ENCODE assay signal across 17 cellular contexts in the genomic region with DNA sequence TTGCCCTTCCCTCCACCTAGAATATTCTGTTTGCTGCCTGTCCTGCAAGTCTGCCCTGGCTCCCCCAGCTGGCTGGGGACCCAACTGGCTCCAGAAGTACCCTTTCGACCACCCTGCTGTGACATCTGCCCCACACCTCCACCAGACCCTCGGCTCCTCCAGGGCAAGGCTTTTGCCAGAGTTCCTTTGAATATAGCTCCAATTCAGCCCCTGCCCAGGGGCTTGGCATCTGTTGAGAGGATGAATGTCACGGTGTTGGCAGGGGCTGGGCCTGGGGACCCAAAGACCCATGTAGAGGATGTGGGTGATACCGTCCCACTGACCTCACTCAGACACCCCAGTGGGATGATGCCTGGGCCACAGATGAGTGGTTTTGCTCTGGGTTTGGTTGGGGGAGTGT. TPM values are rescaled to one million over a fixed set of nuclear protein-coding genes. Genes with fewer than 3 reads are reported as not detected.
DNase-seq lines count a peak whose midpoint lies in the region; ATAC-seq and TF ChIP-seq lines count a peak whose summit lies in the region.
"Had no signal": no experiment of that assay in that cellular context is flagged by ENCODE, and none has a peak within 500 bp of the region (broad histone marks: within the 10 kb centered on the region; RNA-seq: fewer than 3 reads in every experiment).

No MANE protein-coding gene starts in this region.

- H3K79me2 ChIP-seq in neural progenitor cell (ENCODE audit: low read depth) = no peaks in the 10 kb centered on the region

- H3K36me3 ChIP-seq in CD8-positive, alpha-beta T cell (ENCODE audit: insufficient read depth, low read length) = no peaks in the 10 kb centered on the region
- no peaks in the 10 kb centered on the region for H3K36me3 ChIP-seq in neural progenitor cell
- H3K36me3 ChIP-seq: tibial nerve had no signal

- no peak overlapping the region for H3K4me2 ChIP-seq in neural progenitor cell
- H3K4me2 ChIP-seq: PC-9 had no signal

- POLR2A ChIA-PET in CD8-positive, alpha-beta T cell (lab: Charles Lee) = interaction anchor here (1.0 to 10.0 kb wide), 7 partner anchors 7 to 81 kb away, joined by 3 to 214 read pairs (median 36); a partner anchor contains a TSS

- peaks cover 45% of the 10 kb centered on the region for H3K4me1 Mint-ChIP-seq in T-helper 1 cell treated with Interleukin-12 subunit alpha and Interleukin-12 subunit beta and Interleukin-4 antibody, amounts not matched to agents 30 μg/mL and 1 μg/mL, for 36 hours (ENCODE audit: low read depth)
- H3K4me1 Mint-ChIP-seq in CD8-positive, alpha-beta T cell (ENCODE audit: low read depth) = peaks cover 68% of the 10 kb centered on the region
- peaks cover 62% of the 10 kb centered on the region for H3K4me1 Mint-ChIP-seq in activated naive CD8-positive, alpha-beta T cell treated with anti-CD3 and anti-CD28 coated beads, Interleukin-2, amount 50 U/mL, for 24 hours
- H3K4me1 Mint-ChIP-seq in neural progenitor cell = peaks cover 19% of the 10 kb centered on the region

- peaks cover 40% of the 10 kb centered on the region for H3K36me3 Mint-ChIP-seq in T-helper 1 cell treated with Interleukin-12 subunit alpha and Interleukin-12 subunit beta and Interleukin-4 antibody, amounts not matched to agents 30 μg/mL and 1 μg/mL, for 36 hours (ENCODE audit: low read depth)
- peaks cover 41% of the 10 kb centered on the region for H3K36me3 Mint-ChIP-seq in CD8-positive, alpha-beta T cell
- peaks cover 2% of the 10 kb centered on the region for H3K36me3 Mint-ChIP-seq in activated naive CD8-positive, alpha-beta T cell treated with anti-CD3 and anti-CD28 coated beads, Interleukin-2, amount 50 U/mL, for 24 hours (ENCODE audit: low read depth)
- no peaks in the 10 kb centered on the region for H3K36me3 Mint-ChIP-seq in neural progenitor cell

- H3K27me3 ChIP-seq in CD8-positive, alpha-beta T cell (ENCODE audit: insufficient read depth, low read length) = no peaks in the 10 kb centered on the region
- peaks cover 12% of the 10 kb centered on the region for H3K27me3 ChIP-seq in neural progenitor cell

- H3K27ac ChIP-seq in CD8-positive, alpha-beta T cell (ENCODE audit: low read depth, low read length) = peak overlapping the region; percentile 49
- H3K27ac ChIP-seq in neural progenitor cell = no peak overlapping the region
- H3K27ac ChIP-seq: PC-9 had no signal

- peak overlapping the region; percentile 70 for H3K4me3 ChIP-seq in CD8-positive, alpha-beta T cell (ENCODE audit: low read depth, low read length)
- no peak overlapping the region for H3K4me3 ChIP-seq in neural progenitor cell
- H3K4me3 ChIP-seq: PC-9 had no signal

- no peaks in the 10 kb centered on the region for H3F3A ChIP-seq in neural progenitor cell (ENCODE audit: low read depth)

- TF ChIP-seq CTCF in CD8-positive, alpha-beta T cell (IDR thresholded peaks at IDR 0.05) = no peak
- TF ChIP-seq CTCF in neural progenitor cell (IDR thresholded peaks at IDR 0.05) = no peak

- H3K4me3 Mint-ChIP-seq in T-helper 1 cell treated with Interleukin-12 subunit alpha and Interleukin-12 subunit beta and Interleukin-4 antibody, amounts not matched to agents 30 μg/mL and 1 μg/mL, for 36 hours = peak overlapping the region; percentile 87
- peak overlapping the region; percentile 88 for H3K4me3 Mint-ChIP-seq in CD8-positive, alpha-beta T cell
- peak overlapping the region; percentile 70 for H3K4me3 Mint-ChIP-seq in activated naive CD8-positive, alpha-beta T cell treated with anti-CD3 and anti-CD28 coated beads, Interleukin-2, amount 50 U/mL, for 24 hours
- H3K4me3 Mint-ChIP-seq in neural progenitor cell = no peak overlapping the region

- H3K9ac ChIP-seq in neural progenitor cell = no peak overlapping the region

- no peaks in the 10 kb centered on the region for H4K20me1 ChIP-seq in neural progenitor cell (ENCODE audit: low read depth)

- intact Hi-C loops in CD8-positive, alpha-beta T cell (cut with DNase I, micrococcal nuclease) = no loop called here

- no peak overlapping the region for H2AFZ ChIP-seq in neural progenitor cell (replicated peaks)
- H2AFZ ChIP-seq: PC-9 had no signal

- H3K9me3 Mint-ChIP-seq in T-helper 1 cell treated with Interleukin-12 subunit alpha and Interleukin-12 subunit beta and Interleukin-4 antibody, amounts not matched to agents 30 μg/mL and 1 μg/mL, for 36 hours = no peaks in the 10 kb centered on the region
- H3K9me3 Mint-ChIP-seq in CD8-positive, alpha-beta T cell = peaks cover 3% of the 10 kb centered on the region
- H3K9me3 Mint-ChIP-seq in activated naive CD8-positive, alpha-beta T cell treated with anti-CD3 and anti-CD28 coated beads, Interleukin-2, amount 50 U/mL, for 24 hours = peaks cover 6% of the 10 kb centered on the region
- peaks cover 7% of the 10 kb centered on the region for H3K9me3 Mint-ChIP-seq in neural progenitor cell

- CTCF ChIA-PET in CD8-positive, alpha-beta T cell (lab: Charles Lee) = interaction anchor here (0.8 to 12.6 kb wide), 11 partner anchors 10 to 45 kb away, joined by 3 to 117 read pairs (median 3); a partner anchor contains a TSS

- peaks cover 67% of the 10 kb centered on the region for H3K4me1 ChIP-seq in CD8-positive, alpha-beta T cell (ENCODE audit: insufficient read depth, low read length)
- peaks cover 4% of the 10 kb centered on the region for H3K4me1 ChIP-seq in neural progenitor cell

- DNase-seq in T-helper 1 cell (no peak), neural progenitor cell (ENCODE audit: low spot score) (no peak), iPS-NIHi11 (ENCODE audit: low spot score) (no peak), NCI-H2227 treated with DMSO at 0.1 percent for 48 hours (lab: John Stamatoyannopoulos, UW) (no peak), NOMO-1 (lab: John Stamatoyannopoulos, UW; ENCODE audit: unreplicated experiment in 2 of 2) (no peak)
- DNase-seq in CD8-positive, alpha-beta T cell = peak in 1 of 7 experiments; percentile 16
- DNase-seq in activated naive CD8-positive, alpha-beta T cell treated with anti-CD3 and anti-CD28 coated beads, Interleukin-2, amount 50 U/mL, for 24 hours = no peak
- DNase-seq: activated CD4-positive, alpha-beta T cell treated with anti-CD3 and anti-CD28 coated beads for 4 hours; amygdala; NCI-H1694; NCI-H526 treated with DMSO at 0.1 percent for 48 hours; PC-9; stimulated activated CD4-positive, alpha-beta T cell treated with anti-CD3 and anti-CD28 coated beads, Interleukin-1b, Interleukin-23, amount 100 ng/mL, for 48 hours had no signal

- no peak for ATAC-seq in CD8-positive, alpha-beta T cell
- no peak for ATAC-seq in activated naive CD8-positive, alpha-beta T cell treated with anti-CD3 and anti-CD28 coated beads, Interleukin-2, amount 50 U/mL, for 24 hours

- no peaks in the 10 kb centered on the region for H3K9me3 ChIP-seq in CD8-positive, alpha-beta T cell (ENCODE audit: low read length)
- no peaks in the 10 kb centered on the region for H3K9me3 ChIP-seq in neural progenitor cell (ENCODE audit: low read depth)
- H3K9me3 ChIP-seq: tibial nerve had no signal

- H3K27me3 Mint-ChIP-seq in T-helper 1 cell treated with Interleukin-12 subunit alpha and Interleukin-12 subunit beta and Interleukin-4 antibody, amounts not matched to agents 30 μg/mL and 1 μg/mL, for 36 hours (ENCODE audit: low read depth) = peaks cover 37% of the 10 kb centered on the region
- no peaks in the 10 kb centered on the region for H3K27me3 Mint-ChIP-seq in CD8-positive, alpha-beta T cell (ENCODE audit: low read depth)
- H3K27me3 Mint-ChIP-seq in activated naive CD8-positive, alpha-beta T cell treated with anti-CD3 and anti-CD28 coated beads, Interleukin-2, amount 50 U/mL, for 24 hours = peaks cover 39% of the 10 kb centered on the region
- peaks cover 21% of the 10 kb centered on the region for H3K27me3 Mint-ChIP-seq in neural progenitor cell (ENCODE audit: insufficient read depth, low read depth)

- peak overlapping the region; percentile 62 for H3K27ac Mint-ChIP-seq in T-helper 1 cell treated with Interleukin-12 subunit alpha and Interleukin-12 subunit beta and Interleukin-4 antibody, amounts not matched to agents 30 μg/mL and 1 μg/mL, for 36 hours
- H3K27ac Mint-ChIP-seq in CD8-positive, alpha-beta T cell = peak overlapping the region; percentile 90
- peak overlapping the region; percentile 51 for H3K27ac Mint-ChIP-seq in activated naive CD8-positive, alpha-beta T cell treated with anti-CD3 and anti-CD28 coated beads, Interleukin-2, amount 50 U/mL, for 24 hours
- H3K27ac Mint-ChIP-seq in neural progenitor cell = peak overlapping the region; percentile 62

RNA-seq across cellular contexts. Expression of a gene that starts 4.0 kb away (rescaled TPM):
- total RNA-seq in CD8-positive, alpha-beta T cell = 10 to 100 TPM; 24.8 to 26.2 TPM
- total RNA-seq in neural progenitor cell (ENCODE audit: low replicate concordance) = not detected in 2 replicates
- total RNA-seq: A172, epithelial cell of proximal tubule, PC-9 had no signal

RNA-seq across cellular contexts. Expression of a gene that starts 6.8 kb away (rescaled TPM):
- total RNA-seq in CD8-positive, alpha-beta T cell = 100 to 1,000 TPM; 902 to 919 TPM
- total RNA-seq in neural progenitor cell (ENCODE audit: low replicate concordance) = 20.5 and 44.4 TPM in 2 replicates

RNA-seq across cellular contexts. Expression of a gene that starts 17.2 kb away (rescaled TPM):
- not detected for total RNA-seq in CD8-positive, alpha-beta T cell
- total RNA-seq in neural progenitor cell (ENCODE audit: low replicate concordance) = not detected in 2 replicates
- total RNA-seq: A172, epithelial cell of proximal tubule, PC-9, tibial nerve had no signal

RNA-seq across cellular contexts. Expression of a gene that starts 25.4 kb away (rescaled TPM):
- total RNA-seq in CD8-positive, alpha-beta T cell = 100 to 1,000 TPM; 283 to 295 TPM
- 10.5 and 63.9 TPM in 2 replicates for total RNA-seq in neural progenitor cell (ENCODE audit: low replicate concordance)

RNA-seq across cellular contexts. Expression of a gene that starts 31.7 kb away (rescaled TPM):
- 100 to 1,000 TPM; 223 to 251 TPM for total RNA-seq in CD8-positive, alpha-beta T cell
- total RNA-seq in neural progenitor cell (ENCODE audit: low replicate concordance) = 13.3 and 48.6 TPM in 2 replicates

Comparison
In these comparisons a context has a peak if more than half of its experiments do, and no peak if none do; other contexts are left out.
1. RNA of a gene that starts 4.0 kb away (total RNA-seq): 24.8 to 26.2 TPM in CD8-positive, alpha-beta T cell; not detected in neural progenitor cell; every median in the first group is over 10 times any median in the second.
2. RNA of a gene that starts 6.8 kb away (total RNA-seq): 902 to 919 TPM in CD8-positive, alpha-beta T cell; 20.5 to 44.4 TPM in neural progenitor cell; every median in the first group is over 10 times any median in the second.
3. Peak in every context shown above with its lines, with median percentiles within 50 percentile points of each other: H3K27ac Mint-ChIP-seq.